ENCODE assay signal across 15 cellular contexts in genomic region chr11:13868710-13869403, GRCh38.
DNase-seq lines count a peak whose midpoint lies in the region; ATAC-seq and TF ChIP-seq lines count a peak whose summit lies in the region.
"Had no signal": no experiment of that assay in that cellular context is flagged by ENCODE, and none has a peak within 500 bp of the region (broad histone marks: within the 10 kb centered on the region; RNA-seq: fewer than 3 reads in every experiment).

No MANE protein-coding gene starts in this region.

- peak; percentile 95 for ATAC-seq in T-helper 17 cell
- ATAC-seq in activated naive CD8-positive, alpha-beta T cell treated with anti-CD3 and anti-CD28 coated beads, Interleukin-2, amount 50 U/mL, for 24 hours: peak; percentile 97
- no peak for ATAC-seq in WTC11
- ATAC-seq: gastroesophageal sphincter had no signal

- H3K4me3 Mint-ChIP-seq in T-helper 17 cell: peak overlapping the region; percentile 36
- H3K4me3 Mint-ChIP-seq in activated naive CD8-positive, alpha-beta T cell treated with anti-CD3 and anti-CD28 coated beads, Interleukin-2, amount 50 U/mL, for 24 hours: peak overlapping the region; percentile 30
- no peak overlapping the region for H3K4me3 Mint-ChIP-seq in WTC11
- H3K4me3 Mint-ChIP-seq: HFFc6 had no signal

- H3K9me3 ChIP-seq in T-helper 17 cell (ENCODE audit: control insufficient read depth, low read length, poor library complexity, severe bottlenecking): no peaks in the 10 kb centered on the region
- H3K9me3 ChIP-seq: gastroesophageal sphincter, SJCRH30 had no signal

- H3K36me3 Mint-ChIP-seq in T-helper 17 cell (ENCODE audit: low read depth) (peaks cover 5% of the 10 kb centered on the region), WTC11 (no peaks in the 10 kb centered on the region)
- H3K36me3 Mint-ChIP-seq in activated naive CD8-positive, alpha-beta T cell treated with anti-CD3 and anti-CD28 coated beads, Interleukin-2, amount 50 U/mL, for 24 hours (ENCODE audit: low read depth): peaks cover 3% of the 10 kb centered on the region

- POLR2A ChIA-PET in WTC11 (lab: Charles Lee): no interaction called here

- peak in 5 of 6 experiments; percentile 21 to 92 (median 83) for DNase-seq in stimulated activated naive CD4-positive, alpha-beta T cell (lab: John Stamatoyannopoulos, UW)
- no peak for DNase-seq in stimulated activated naive CD4-positive, alpha-beta T cell treated with Interleukin-2 at 50 U/mL for 16 hours (lab: John Stamatoyannopoulos, UW)
- peak in 1 of 3 donors; percentile 15 for DNase-seq in T-helper 17 cell
- no peak for DNase-seq in activated naive CD8-positive, alpha-beta T cell treated with anti-CD3 and anti-CD28 coated beads, Interleukin-2, amount 50 U/mL, for 24 hours
- no peak for DNase-seq in WTC11 (ENCODE audit: low spot score)
- no peak for DNase-seq in mesenteric fat pad (ENCODE audit: low spot score)
- DNase-seq in RKO (ENCODE audit: low spot score): no peak
- no peak for DNase-seq in cerebellum (ENCODE audit: low spot score)
- DNase-seq: effector CD8-positive, alpha-beta T cell; HFFc6; IMR-90; kidney; NCI-H146; SJCRH30 had no signal

- TF ChIP-seq CTCF in WTC11 (IDR thresholded peaks at IDR 0.05): no peak

- H3K27ac Mint-ChIP-seq in T-helper 17 cell (peak overlapping the region; percentile 96), WTC11 (no peak overlapping the region)
- H3K27ac Mint-ChIP-seq in activated naive CD8-positive, alpha-beta T cell treated with anti-CD3 and anti-CD28 coated beads, Interleukin-2, amount 50 U/mL, for 24 hours: peak overlapping the region; percentile 78
- H3K27ac Mint-ChIP-seq: HFFc6 had no signal

- H3K27me3 Mint-ChIP-seq in T-helper 17 cell: no peaks in the 10 kb centered on the region
- no peaks in the 10 kb centered on the region for H3K27me3 Mint-ChIP-seq in activated naive CD8-positive, alpha-beta T cell treated with anti-CD3 and anti-CD28 coated beads, Interleukin-2, amount 50 U/mL, for 24 hours
- no peaks in the 10 kb centered on the region for H3K27me3 Mint-ChIP-seq in WTC11 (ENCODE audit: low read depth)

- no peaks in the 10 kb centered on the region for H3K9me3 Mint-ChIP-seq in activated naive CD8-positive, alpha-beta T cell treated with anti-CD3 and anti-CD28 coated beads, Interleukin-2, amount 50 U/mL, for 24 hours
- no peaks in the 10 kb centered on the region for H3K9me3 Mint-ChIP-seq in WTC11
- H3K9me3 Mint-ChIP-seq: HFFc6 had no signal

- H3K4me1 Mint-ChIP-seq in T-helper 17 cell (peaks cover 17% of the 10 kb centered on the region), WTC11 (peaks cover 9% of the 10 kb centered on the region)
- peaks cover 39% of the 10 kb centered on the region for H3K4me1 Mint-ChIP-seq in activated naive CD8-positive, alpha-beta T cell treated with anti-CD3 and anti-CD28 coated beads, Interleukin-2, amount 50 U/mL, for 24 hours

- CTCF ChIA-PET in WTC11 (lab: Charles Lee): no interaction called here

TF ChIP-seq in WTC11, 78 proteins besides CTCF, POLR2A, EP300 and RAD21:
- TF ChIP-seq PREB (CRISPR knock-in tag; IDR thresholded peaks at IDR 0.05; ENCODE audit: borderline replicate concordance): no peak

Comparison
In these comparisons a context has a peak if more than half of its experiments do, and no peak if none do; other contexts are left out.
1. DNase-seq: peak in stimulated activated naive CD4-positive, alpha-beta T cell (5 of 6); none in stimulated activated naive CD4-positive, alpha-beta T cell treated with Interleukin-2 at 50 U/mL for 16 hours (single experiment), activated naive CD8-positive, alpha-beta T cell treated with anti-CD3 and anti-CD28 coated beads, Interleukin-2, amount 50 U/mL, for 24 hours (single experiment), WTC11 (single experiment), mesenteric fat pad (single experiment), RKO (single experiment) and cerebellum (single experiment).